In the genomic region with DNA sequence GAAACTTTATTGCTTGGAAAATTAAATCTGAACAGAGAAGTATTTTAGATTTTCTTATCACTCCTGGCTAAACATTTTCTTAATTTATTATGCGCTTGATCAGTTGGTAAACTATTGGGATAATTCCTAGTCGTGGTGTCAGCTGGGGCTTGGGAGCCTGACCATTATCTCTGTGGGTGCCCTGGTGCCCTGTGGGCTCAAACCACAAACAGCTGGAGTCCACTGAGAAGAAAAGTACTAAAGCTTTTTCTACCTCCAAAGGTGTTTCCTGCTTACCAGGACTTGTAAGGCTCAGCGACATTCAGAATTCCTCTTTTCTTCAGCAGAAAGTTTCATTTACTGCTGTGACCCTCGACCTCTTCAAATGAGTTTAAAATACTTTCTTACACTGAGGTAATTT, we compare ENCODE assay signal across 20 cellular contexts.
DNase-seq lines count a peak whose midpoint lies in the region; ATAC-seq lines count a peak whose summit lies in the region.
"Had no signal": no experiment of that assay in that cellular context is flagged by ENCODE, and none has a peak within 500 bp of the region (broad histone marks: within the 10 kb centered on the region; RNA-seq: fewer than 3 reads in every experiment).

No MANE protein-coding gene starts in this region.

- H3K4me1 ChIP-seq in SJCRH30: peaks cover 13% of the 10 kb centered on the region; the same call in 1 of the 2 replicates
- peaks cover 15% of the 10 kb centered on the region for H3K4me1 ChIP-seq in iPS-18a (ENCODE audit: control insufficient read depth, low read depth, low read length)
- H3K4me1 ChIP-seq: Peyer's patch had no signal

- H3K27ac ChIP-seq in SJCRH30: no peak overlapping the region
- peak overlapping the region; percentile 56 for H3K27ac ChIP-seq in iPS-18a (ENCODE audit: low read length)
- H3K27ac ChIP-seq: 22Rv1, Peyer's patch had no signal

- DNase-seq in NCI-H1417 (lab: John Stamatoyannopoulos, UW) (peak in 2 of 3 experiments; percentile 72 to 88), NCI-H1417 treated with DMSO at 0.1 percent for 48 hours (lab: John Stamatoyannopoulos, UW) (no peak), SJCRH30 (peak; percentile 8 to 35)
- DNase-seq in activated CD8-positive, alpha-beta memory T cell treated with anti-CD3 and anti-CD28 coated beads, Interleukin-2, amount 50 U/mL, for 48 hours: no peak
- no peak for DNase-seq in activated T-cell treated with anti-CD3 and anti-CD28 coated beads, Interleukin-2, amount 50 U/mL, for 48 hours
- DNase-seq: AML-193; Calu3; CD4-positive, CD25-positive, alpha-beta regulatory T cell; HCEC 1CT; NCI-H1436 treated with DMSO at 0.1 percent for 48 hours; NCI-H2081 treated with DMSO at 0.1 percent for 48 hours; NCI-H748 treated with DMSO at 0.1 percent for 48 hours; NK-92 treated with Interleukin-12 subunit alpha and Interleukin-12 subunit beta, amount 100 ng/mL, for 24 hours; Peyer's patch; T-helper 17 cell had no signal

- no peak overlapping the region for H3K9ac ChIP-seq in iPS-18a (ENCODE audit: low read length)

- H3K9me3 ChIP-seq in SJCRH30 (replicated peaks) (peaks cover 7% of the 10 kb centered on the region), iPS-18a (ENCODE audit: control insufficient read depth, low read depth, low read length) (peaks cover 10% of the 10 kb centered on the region)
- H3K9me3 ChIP-seq: Peyer's patch had no signal

- H3K27me3 ChIP-seq in SJCRH30 (no peaks in the 10 kb centered on the region), iPS-18a (ENCODE audit: control insufficient read depth, insufficient read depth, low read length) (no peaks in the 10 kb centered on the region)
- H3K27me3 ChIP-seq: Peyer's patch had no signal

- no peak overlapping the region for H3K4me3 ChIP-seq in SJCRH30
- no peak overlapping the region for H3K4me3 ChIP-seq in iPS-18a (ENCODE audit: low read length)
- H3K4me3 ChIP-seq: GM12878, Peyer's patch had no signal

- H3K36me3 ChIP-seq in SJCRH30: no peaks in the 10 kb centered on the region
- H3K36me3 ChIP-seq in iPS-18a (ENCODE audit: control insufficient read depth, low read depth, low read length): no peaks in the 10 kb centered on the region
- H3K36me3 ChIP-seq: Peyer's patch had no signal

- ATAC-seq in GM19455 (IDR thresholded peaks at IDR 0.05; ENCODE audit: unreplicated experiment): no peak
- ATAC-seq in HG03439 (IDR thresholded peaks at IDR 0.05; ENCODE audit: unreplicated experiment): no peak
- ATAC-seq: GM12878, T-helper 17 cell had no signal

Comparison
In these comparisons a context has a peak if more than half of its experiments do, and no peak if none do; other contexts are left out.
1. DNase-seq: peak in NCI-H1417 (2 of 3) and SJCRH30 (2 of 2); none in NCI-H1417 treated with DMSO at 0.1 percent for 48 hours (single experiment), activated CD8-positive, alpha-beta memory T cell treated with anti-CD3 and anti-CD28 coated beads, Interleukin-2, amount 50 U/mL, for 48 hours (single experiment) and activated T-cell treated with anti-CD3 and anti-CD28 coated beads, Interleukin-2, amount 50 U/mL, for 48 hours (0 of 2).